In genomic region chr1:239952348-239953307, GRCh38 we compare ENCODE assay signal across 2 cellular contexts.
TF ChIP-seq lines count a peak whose summit lies in the region.

No MANE protein-coding gene starts in this region.

TF ChIP-seq in HEK293, 187 proteins besides CTCF, POLR2A, EP300 and RAD21 (continued from another document):
- TF ChIP-seq ZFP41 (tag by site-specific recombination; IDR thresholded peaks at IDR 0.05; ENCODE audit: borderline replicate concordance) (no peak), ZFP69B (tag by site-specific recombination; IDR thresholded peaks at IDR 0.05) (0 out of 2 replicates have a peak, but pooled peaks have one; percentile 24), INSM2 (tag by site-specific recombination; IDR thresholded peaks at IDR 0.05) (no peak)

TF ChIP-seq in SK-N-SH, 30 proteins besides CTCF, POLR2A, EP300 and RAD21 (continued from another document):
- TF ChIP-seq PBX3 (IDR thresholded peaks at IDR 0.05) (no peak), IRF3 (IDR thresholded peaks at IDR 0.05; ENCODE audit: low read depth, low read length) (no peak), GABPA (IDR thresholded peaks at IDR 0.05; ENCODE audit: low read depth) (no peak), TCF12 (IDR thresholded peaks at IDR 0.05) (no peak), SMC3 (IDR thresholded peaks at IDR 0.05; ENCODE audit: low read depth, low read length) (no peak), MXI1 (IDR thresholded peaks at IDR 0.05; ENCODE audit: low read depth, low read length) (no peak), RFX5 (IDR thresholded peaks at IDR 0.05; ENCODE audit: low read length) (no peak), NFIC (IDR thresholded peaks at IDR 0.05; ENCODE audit: borderline replicate concordance) (no peak), FOXJ3 (CRISPR knock-in tag; IDR thresholded peaks at IDR 0.05) (no peak), MEF2A (IDR thresholded peaks at IDR 0.05; ENCODE audit: borderline replicate concordance, low read depth) (no peak)
